ENCODE assay signal across 1 cellular context in the genomic region with DNA sequence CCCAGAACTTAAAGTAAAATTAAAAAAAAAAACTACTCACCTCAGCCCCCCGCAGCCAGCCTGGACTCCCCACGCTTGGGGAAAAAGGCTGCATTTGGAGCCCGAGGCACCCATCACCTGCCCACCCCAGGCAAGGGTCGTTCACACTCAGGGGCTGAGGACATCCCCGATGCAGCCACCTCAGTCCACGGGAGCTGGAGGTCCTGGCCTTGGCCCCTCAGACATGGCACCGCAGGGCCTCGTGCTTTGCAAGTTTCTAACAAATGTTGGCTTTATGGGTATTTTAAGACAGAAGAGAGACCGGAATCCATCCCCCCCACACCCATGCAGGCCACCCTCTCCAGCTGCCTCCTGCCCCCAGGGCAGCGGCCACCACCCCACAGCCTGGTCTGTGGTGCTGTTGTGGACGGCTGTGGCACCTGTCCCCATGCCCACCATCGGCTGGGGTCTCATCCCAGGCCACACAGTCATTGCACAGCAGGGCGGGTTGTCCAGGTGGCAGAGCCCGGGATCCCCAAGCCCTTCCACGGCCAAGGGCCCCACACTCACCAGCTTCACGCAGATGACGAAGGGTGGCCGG.
TF ChIP-seq lines count a peak whose summit lies in the region.

No MANE protein-coding gene starts in this region.

TF ChIP-seq in WTC11, 78 proteins besides CTCF, POLR2A, EP300 and RAD21 (continued from another document):
- TF ChIP-seq, protein P1, sequence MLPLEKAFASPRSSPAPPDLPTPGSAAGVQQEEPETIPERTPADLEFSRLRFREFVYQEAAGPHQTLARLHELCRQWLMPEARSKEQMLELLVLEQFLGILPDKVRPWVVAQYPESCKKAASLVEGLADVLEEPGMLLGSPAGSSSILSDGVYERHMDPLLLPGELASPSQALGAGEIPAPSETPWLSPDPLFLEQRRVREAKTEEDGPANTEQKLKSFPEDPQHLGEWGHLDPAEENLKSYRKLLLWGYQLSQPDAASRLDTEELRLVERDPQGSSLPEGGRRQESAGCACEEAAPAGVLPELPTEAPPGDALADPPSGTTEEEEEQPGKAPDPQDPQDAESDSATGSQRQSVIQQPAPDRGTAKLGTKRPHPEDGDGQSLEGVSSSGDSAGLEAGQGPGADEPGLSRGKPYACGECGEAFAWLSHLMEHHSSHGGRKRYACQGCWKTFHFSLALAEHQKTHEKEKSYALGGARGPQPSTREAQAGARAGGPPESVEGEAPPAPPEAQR (CRISPR knock-in tag; IDR thresholded peaks at IDR 0.05): no peak
- no peak for TF ChIP-seq CREB1 (CRISPR knock-in tag; IDR thresholded peaks at IDR 0.05)
- no peak for TF ChIP-seq ETV6 (CRISPR knock-in tag; IDR thresholded peaks at IDR 0.05)
- no peak for TF ChIP-seq ZNF138 (CRISPR knock-in tag; conservative IDR thresholded peaks at IDR 0.05)
- TF ChIP-seq ELF4 (CRISPR knock-in tag; IDR thresholded peaks at IDR 0.05; ENCODE audit: low read depth): no peak
- no peak for TF ChIP-seq ZNF317 (CRISPR knock-in tag; IDR thresholded peaks at IDR 0.05; ENCODE audit: borderline replicate concordance, low read depth)
- TF ChIP-seq, protein P2, sequence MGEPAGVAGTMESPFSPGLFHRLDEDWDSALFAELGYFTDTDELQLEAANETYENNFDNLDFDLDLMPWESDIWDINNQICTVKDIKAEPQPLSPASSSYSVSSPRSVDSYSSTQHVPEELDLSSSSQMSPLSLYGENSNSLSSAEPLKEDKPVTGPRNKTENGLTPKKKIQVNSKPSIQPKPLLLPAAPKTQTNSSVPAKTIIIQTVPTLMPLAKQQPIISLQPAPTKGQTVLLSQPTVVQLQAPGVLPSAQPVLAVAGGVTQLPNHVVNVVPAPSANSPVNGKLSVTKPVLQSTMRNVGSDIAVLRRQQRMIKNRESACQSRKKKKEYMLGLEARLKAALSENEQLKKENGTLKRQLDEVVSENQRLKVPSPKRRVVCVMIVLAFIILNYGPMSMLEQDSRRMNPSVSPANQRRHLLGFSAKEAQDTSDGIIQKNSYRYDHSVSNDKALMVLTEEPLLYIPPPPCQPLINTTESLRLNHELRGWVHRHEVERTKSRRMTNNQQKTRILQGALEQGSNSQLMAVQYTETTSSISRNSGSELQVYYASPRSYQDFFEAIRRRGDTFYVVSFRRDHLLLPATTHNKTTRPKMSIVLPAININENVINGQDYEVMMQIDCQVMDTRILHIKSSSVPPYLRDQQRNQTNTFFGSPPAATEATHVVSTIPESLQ (CRISPR knock-in tag; IDR thresholded peaks at IDR 0.05): no peak
- TF ChIP-seq NFE2L1 (CRISPR knock-in tag; IDR thresholded peaks at IDR 0.05): no peak
